Comparison of ENCODE assay signal across 27 cellular contexts in genomic region chr9:113787871-113788270, GRCh38.
DNase-seq lines count a peak whose midpoint lies in the region; ATAC-seq and TF ChIP-seq lines count a peak whose summit lies in the region.
"Had no signal": no experiment of that assay in that cellular context is flagged by ENCODE, and none has a peak within 500 bp of the region (broad histone marks: within the 10 kb centered on the region; RNA-seq: fewer than 3 reads in every experiment).

No MANE protein-coding gene starts in this region.

- peaks cover 6% of the 10 kb centered on the region for H3K9me3 Mint-ChIP-seq in endodermal cell
- no peaks in the 10 kb centered on the region for H3K9me3 Mint-ChIP-seq in nephron progenitor cell
- H3K9me3 Mint-ChIP-seq: CD8-positive, alpha-beta T cell had no signal

- H3K9ac ChIP-seq in endodermal cell (ENCODE audit: extremely low read depth, low read length, poor library complexity, severe bottlenecking) = no peak overlapping the region
- H3K9ac ChIP-seq: KMS-11 had no signal

- peaks cover 3% of the 10 kb centered on the region for H3K4me1 Mint-ChIP-seq in endodermal cell
- peaks cover 50% of the 10 kb centered on the region for H3K4me1 Mint-ChIP-seq in nephron progenitor cell
- H3K4me1 Mint-ChIP-seq: B cell had no signal

- TF ChIP-seq CTCF in endodermal cell (conservative IDR thresholded peaks at IDR 0.05) (peak; percentile 59), nephron progenitor cell (IDR thresholded peaks at IDR 0.05) (peak; percentile 11)

- no peaks in the 10 kb centered on the region for H3K27me3 ChIP-seq in endodermal cell (ENCODE audit: control insufficient read depth, insufficient read depth, low read length, poor library complexity, severe bottlenecking)

- no peak overlapping the region for H3K27ac ChIP-seq in endodermal cell (ENCODE audit: low read depth, low read length)
- H3K27ac ChIP-seq: C4-2B, KMS-11, RWPE1, SK-N-MC had no signal

- no peaks in the 10 kb centered on the region for H3K4me1 ChIP-seq in endodermal cell (ENCODE audit: control insufficient read depth, insufficient read depth, low read length)
- H3K4me1 ChIP-seq: HAP-1 had no signal

- no peak for ATAC-seq in HG02884 (IDR thresholded peaks at IDR 0.05; ENCODE audit: unreplicated experiment)
- ATAC-seq: CD8-positive, alpha-beta T cell; Panc1 had no signal

- no peaks in the 10 kb centered on the region for H3K9me3 ChIP-seq in endodermal cell (ENCODE audit: control insufficient read depth, low read length)
- H3K9me3 ChIP-seq: HAP-1 had no signal

- H3K36me3 ChIP-seq in endodermal cell (ENCODE audit: control insufficient read depth, insufficient read depth, low read length) = no peaks in the 10 kb centered on the region
- H3K36me3 ChIP-seq: HAP-1 had no signal

- H3K36me3 Mint-ChIP-seq in endodermal cell (ENCODE audit: low read depth) = no peaks in the 10 kb centered on the region
- no peaks in the 10 kb centered on the region for H3K36me3 Mint-ChIP-seq in nephron progenitor cell (ENCODE audit: low read depth)
- H3K36me3 Mint-ChIP-seq: CD8-positive, alpha-beta T cell had no signal

- 75% methylated on average over 8 of the region's 8 CpGs; no CpG with 5 or more reads in 1 of the 2 experiments for WGBS in endodermal cell (ENCODE audit: insufficient coverage in 1 of 2, insufficient read length in 1 of 2), 2 experiments

- DNase-seq in NCI-H82 treated with DMSO at 0.1 percent for 48 hours (lab: John Stamatoyannopoulos, UW; ENCODE audit: unreplicated experiment) (peak; percentile 6), endodermal cell (peak; percentile 82), nephron progenitor cell (no peak), COLO829 (ENCODE audit: low spot score) (no peak), DMS 273 treated with DMSO at 0.1 percent for 48 hours (lab: John Stamatoyannopoulos, UW) (no peak), HCEC 1CT (no peak)
- DNase-seq: Calu3; CD8-positive, alpha-beta T cell; DMS153; DND-41; IMR-90; MM.1S; NCI-H1048; NCI-H1417; NCI-H1694; NCI-H2029 treated with DMSO at 0.1 percent for 48 hours; NCI-H446 treated with DMSO at 0.1 percent for 48 hours; NCI-H526; SIG-M5 had no signal

- no peak overlapping the region for H3K4me3 ChIP-seq in endodermal cell (ENCODE audit: low read length)
- H3K4me3 ChIP-seq: HAP-1, SK-N-MC had no signal

- H3K27me3 Mint-ChIP-seq in endodermal cell (ENCODE audit: insufficient read depth) (peaks cover 13% of the 10 kb centered on the region), nephron progenitor cell (ENCODE audit: low read depth, poor library complexity) (peaks cover 10% of the 10 kb centered on the region)

- H3K27ac Mint-ChIP-seq in endodermal cell (no peak overlapping the region), nephron progenitor cell (peak overlapping the region; percentile 28)
- H3K27ac Mint-ChIP-seq: B cell; CD8-positive, alpha-beta T cell had no signal

- H3K4me3 Mint-ChIP-seq in endodermal cell = no peak overlapping the region
- H3K4me3 Mint-ChIP-seq in nephron progenitor cell = no peak overlapping the region
- H3K4me3 Mint-ChIP-seq: B cell; CD8-positive, alpha-beta T cell had no signal

Comparison
In these comparisons a context has a peak if more than half of its experiments do, and no peak if none do; other contexts are left out.
1. DNase-seq: peak in NCI-H82 treated with DMSO at 0.1 percent for 48 hours (single experiment) and endodermal cell (single experiment); none in nephron progenitor cell (single experiment), COLO829 (single experiment), DMS 273 treated with DMSO at 0.1 percent for 48 hours (single experiment) and HCEC 1CT (single experiment).